In genomic region chr6:82737965-82738364, GRCh38 we compare ENCODE assay signal across 31 cellular contexts.
"Had no signal": no experiment of that assay in that cellular context is flagged by ENCODE, and none has a peak within 500 bp of the region (broad histone marks: within the 10 kb centered on the region; RNA-seq: fewer than 3 reads in every experiment).

No MANE protein-coding gene starts in this region.

- H3K4me3 ChIP-seq: ascending aorta, coronary artery, dorsolateral prefrontal cortex, esophagus muscularis mucosa, gastrocnemius medialis had no signal

- DNase-seq: activated CD4-positive, alpha-beta memory T cell treated with anti-CD3 and anti-CD28 coated beads, Interleukin-2, amount 10 ng/mL, durations not matched to agents 7 days and 5 days; activated CD4-positive, alpha-beta T cell treated with anti-CD3 and anti-CD28 coated beads for 1 hour; activated CD4-positive, alpha-beta T cell treated with anti-CD3 and anti-CD28 coated beads for 4 hours; activated CD4-positive, alpha-beta T cell treated with anti-CD3 and anti-CD28 coated beads, Interleukin-2, amount 10 ng/mL, durations not matched to agents 7 days and 5 days; activated CD4-positive, alpha-beta T cell treated with anti-CD3 and anti-CD28 coated beads, Interleukin-2, amount 50 U/mL, for 4 hours; activated CD4-positive, CD25-positive, alpha-beta regulatory T cell; activated CD8-positive, alpha-beta memory T cell treated with anti-CD3 and anti-CD28 coated beads, Interleukin-2, amount 50 U/mL, for 48 hours; activated gamma-delta T cell; activated naive CD4-positive, alpha-beta T cell; activated naive CD4-positive, alpha-beta T cell treated with anti-CD3 and anti-CD28 coated beads, Interleukin-2, amount 10 ng/mL, durations not matched to agents 7 days and 5 days; activated naive CD8-positive, alpha-beta T cell treated with anti-CD3 and anti-CD28 coated beads, Interleukin-2, amount 10 ng/mL, durations not matched to agents 7 days and 5 days; activated T-cell treated with anti-CD3 and anti-CD28 coated beads for 4 hours; activated T-cell treated with anti-CD3 and anti-CD28 coated beads, Interleukin-2, amount 50 U/mL, for 24 hours; activated T-cell treated with anti-CD3 and anti-CD28 coated beads, Interleukin-2, amount 50 U/mL, for 72 hours; brain microvascular endothelial cell; dorsolateral prefrontal cortex; effector memory CD4-positive, alpha-beta T cell; erythroblast; foreskin keratinocyte; gastrocnemius medialis; T-helper 1 cell; T-helper 17 cell; T1000; WERI-Rb-1 had no signal

- H3K27ac ChIP-seq: ascending aorta, brain microvascular endothelial cell, coronary artery, dorsolateral prefrontal cortex, esophagus muscularis mucosa, foreskin keratinocyte, gastrocnemius medialis, WERI-Rb-1 had no signal

- H3K27me3 ChIP-seq: ascending aorta, brain microvascular endothelial cell, dorsolateral prefrontal cortex, esophagus muscularis mucosa, gastrocnemius medialis had no signal

- H3K4me1 ChIP-seq: ascending aorta, foreskin keratinocyte, gastrocnemius medialis had no signal

- H3K36me3 Mint-ChIP-seq: activated naive CD4-positive, alpha-beta T cell treated with anti-CD3 and anti-CD28 coated beads, Interleukin-2, amount 10 ng/mL, durations not matched to agents 7 days and 5 days; activated naive CD4-positive, alpha-beta T cell treated with anti-CD3 and anti-CD28 coated beads, Interleukin-2, amount 50 U/mL, for 72 hours; activated naive CD8-positive, alpha-beta T cell treated with anti-CD3 and anti-CD28 coated beads, Interleukin-2, amount 10 ng/mL, durations not matched to agents 7 days and 5 days had no signal

- H3K27ac Mint-ChIP-seq: activated CD4-positive, alpha-beta memory T cell treated with anti-CD3 and anti-CD28 coated beads, Interleukin-2, amount 10 ng/mL, durations not matched to agents 7 days and 5 days; activated CD4-positive, alpha-beta T cell treated with anti-CD3 and anti-CD28 coated beads, Interleukin-2, amount 10 ng/mL, durations not matched to agents 7 days and 5 days; activated naive CD4-positive, alpha-beta T cell treated with anti-CD3 and anti-CD28 coated beads, Interleukin-2, amount 10 ng/mL, durations not matched to agents 7 days and 5 days; activated naive CD4-positive, alpha-beta T cell treated with anti-CD3 and anti-CD28 coated beads, Interleukin-2, amount 50 U/mL, for 72 hours; activated naive CD8-positive, alpha-beta T cell treated with anti-CD3 and anti-CD28 coated beads, Interleukin-2, amount 10 ng/mL, durations not matched to agents 7 days and 5 days; activated T-cell treated with anti-CD3 and anti-CD28 coated beads, Interleukin-2, amount 50 U/mL, for 24 hours; activated T-cell treated with anti-CD3 and anti-CD28 coated beads, Interleukin-2, amount 50 U/mL, for 72 hours; dendritic cell treated with granulocyte-macrophage colony-stimulating factor and Interleukin-4, amounts not matched to agents 40 ng/mL and 50 ng/mL, for 4 days; T-helper 17 cell; T-helper 2 cell treated with Interferon-gamma antibody and Interleukin-4, amounts not matched to agents 5 μg/mL and 100 μg/mL, for 36 hours had no signal

- H3K27me3 Mint-ChIP-seq: activated naive CD4-positive, alpha-beta T cell treated with anti-CD3 and anti-CD28 coated beads, Interleukin-2, amount 10 ng/mL, durations not matched to agents 7 days and 5 days; dendritic cell treated with granulocyte-macrophage colony-stimulating factor and Interleukin-4, amounts not matched to agents 40 ng/mL and 50 ng/mL, for 4 days had no signal

- H3K9me3 ChIP-seq: ascending aorta, esophagus muscularis mucosa, gastrocnemius medialis had no signal

- H3K36me3 ChIP-seq: ascending aorta, brain microvascular endothelial cell, esophagus muscularis mucosa, gastrocnemius medialis, WERI-Rb-1 had no signal

- H3K4me1 Mint-ChIP-seq: activated CD4-positive, alpha-beta memory T cell treated with anti-CD3 and anti-CD28 coated beads, Interleukin-2, amount 10 ng/mL, durations not matched to agents 7 days and 5 days; activated CD4-positive, alpha-beta T cell treated with anti-CD3 and anti-CD28 coated beads, Interleukin-2, amount 10 ng/mL, durations not matched to agents 7 days and 5 days; activated naive CD4-positive, alpha-beta T cell treated with anti-CD3 and anti-CD28 coated beads, Interleukin-2, amount 10 ng/mL, durations not matched to agents 7 days and 5 days; activated naive CD8-positive, alpha-beta T cell treated with anti-CD3 and anti-CD28 coated beads, Interleukin-2, amount 10 ng/mL, durations not matched to agents 7 days and 5 days; central memory CD8-positive, alpha-beta T cell; T-helper 17 cell had no signal

- ATAC-seq: activated naive CD4-positive, alpha-beta T cell treated with anti-CD3 and anti-CD28 coated beads, Interleukin-2, amount 50 U/mL, for 72 hours; activated T-cell treated with anti-CD3 and anti-CD28 coated beads, Interleukin-2, amount 50 U/mL, for 72 hours; foreskin keratinocyte; gastrocnemius medialis; T-helper 17 cell had no signal

- H3K9me3 Mint-ChIP-seq: activated CD4-positive, alpha-beta memory T cell treated with anti-CD3 and anti-CD28 coated beads, Interleukin-2, amount 10 ng/mL, durations not matched to agents 7 days and 5 days; activated CD4-positive, alpha-beta T cell treated with anti-CD3 and anti-CD28 coated beads, Interleukin-2, amount 10 ng/mL, durations not matched to agents 7 days and 5 days; activated naive CD4-positive, alpha-beta T cell treated with anti-CD3 and anti-CD28 coated beads, Interleukin-2, amount 10 ng/mL, durations not matched to agents 7 days and 5 days; activated naive CD4-positive, alpha-beta T cell treated with anti-CD3 and anti-CD28 coated beads, Interleukin-2, amount 50 U/mL, for 72 hours; activated naive CD8-positive, alpha-beta T cell treated with anti-CD3 and anti-CD28 coated beads, Interleukin-2, amount 10 ng/mL, durations not matched to agents 7 days and 5 days; activated T-cell treated with anti-CD3 and anti-CD28 coated beads, Interleukin-2, amount 50 U/mL, for 24 hours; activated T-cell treated with anti-CD3 and anti-CD28 coated beads, Interleukin-2, amount 50 U/mL, for 72 hours; central memory CD8-positive, alpha-beta T cell; dendritic cell treated with granulocyte-macrophage colony-stimulating factor and Interleukin-4, amounts not matched to agents 40 ng/mL and 50 ng/mL, for 4 days; T-helper 2 cell treated with Interferon-gamma antibody and Interleukin-4, amounts not matched to agents 5 μg/mL and 100 μg/mL, for 36 hours had no signal

- H3K4me3 Mint-ChIP-seq: activated CD4-positive, alpha-beta memory T cell treated with anti-CD3 and anti-CD28 coated beads, Interleukin-2, amount 10 ng/mL, durations not matched to agents 7 days and 5 days; activated CD4-positive, alpha-beta T cell treated with anti-CD3 and anti-CD28 coated beads, Interleukin-2, amount 10 ng/mL, durations not matched to agents 7 days and 5 days; activated naive CD4-positive, alpha-beta T cell treated with anti-CD3 and anti-CD28 coated beads, Interleukin-2, amount 10 ng/mL, durations not matched to agents 7 days and 5 days; activated naive CD8-positive, alpha-beta T cell treated with anti-CD3 and anti-CD28 coated beads, Interleukin-2, amount 10 ng/mL, durations not matched to agents 7 days and 5 days; activated T-cell treated with anti-CD3 and anti-CD28 coated beads, Interleukin-2, amount 50 U/mL, for 24 hours; activated T-cell treated with anti-CD3 and anti-CD28 coated beads, Interleukin-2, amount 50 U/mL, for 72 hours; central memory CD8-positive, alpha-beta T cell; dendritic cell treated with granulocyte-macrophage colony-stimulating factor and Interleukin-4, amounts not matched to agents 40 ng/mL and 50 ng/mL, for 4 days; T-helper 17 cell; T-helper 2 cell treated with Interferon-gamma antibody and Interleukin-4, amounts not matched to agents 5 μg/mL and 100 μg/mL, for 36 hours had no signal
